ENCODE assay signal across 19 cellular contexts in the genomic region with DNA sequence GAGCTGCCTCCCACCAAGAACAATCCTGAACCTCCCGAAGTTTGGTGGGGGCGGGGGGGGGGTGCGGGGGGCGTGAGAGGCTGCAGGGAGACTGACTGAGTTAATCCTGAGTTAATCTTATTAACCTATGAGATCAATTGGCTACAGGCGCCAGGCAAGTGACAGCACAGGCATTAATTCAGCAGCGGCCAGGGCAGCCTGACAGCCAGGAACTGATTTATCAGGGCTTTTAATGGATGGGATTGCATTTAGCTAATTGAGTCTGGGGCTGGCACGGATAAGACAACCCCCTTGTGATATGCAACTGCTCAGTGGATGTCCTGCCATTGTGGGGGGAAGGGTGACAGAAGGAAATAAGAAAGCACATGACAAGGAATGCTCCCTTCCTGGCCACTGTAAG.
"Had no signal": no experiment of that assay in that cellular context is flagged by ENCODE, and none has a peak within 500 bp of the region (broad histone marks: within the 10 kb centered on the region; RNA-seq: fewer than 3 reads in every experiment).

No MANE protein-coding gene starts in this region.

- H3K9me3 ChIP-seq: colonic mucosa, lower lobe of right lung, transverse colon, vagina had no signal

- DNase-seq: activated CD4-positive, alpha-beta T cell treated with anti-CD3 and anti-CD28 coated beads for 48 hours; activated CD8-positive, alpha-beta T cell treated with anti-CD3 and anti-CD28 coated beads for 36 hours; activated effector memory CD4-positive, alpha-beta T cell treated with Interleukin-2 at 50 U/mL for 16 hours; activated naive CD4-positive, alpha-beta T cell treated with anti-CD3 and anti-CD28 coated beads, Interleukin-2, amount 50 U/mL, for 16 hours; activated T-cell treated with anti-CD3 and anti-CD28 coated beads, Interleukin-2, amount 50 U/mL, for 4 hours; colonic mucosa; foreskin fibroblast; immature natural killer cell; lower lobe of right lung; naive B cell; posterior cingulate gyrus; right cardiac atrium; stimulated activated naive CD8-positive, alpha-beta T cell treated with anti-CD3 and anti-CD28 coated beads, Interleukin-15, Interleukin-2, amounts not matched to agents 100 U/mL and 50 U/mL, for 24 hours; T-helper 2 cell; transverse colon had no signal

- H3K27ac ChIP-seq: colonic mucosa, lower lobe of right lung, skin epidermis, transverse colon, vagina had no signal

- H3K27ac Mint-ChIP-seq: activated CD8-positive, alpha-beta T cell treated with anti-CD3 and anti-CD28 coated beads for 36 hours; WTC11 had no signal

- H3K4me1 Mint-ChIP-seq: naive B cell had no signal

- H3K36me3 Mint-ChIP-seq: naive B cell, WTC11 had no signal

- H3K4me3 ChIP-seq: colonic mucosa, lower lobe of right lung, skin epidermis, transverse colon, vagina had no signal

- H3K9me3 Mint-ChIP-seq: activated CD8-positive, alpha-beta T cell treated with anti-CD3 and anti-CD28 coated beads for 36 hours; activated T-cell treated with anti-CD3 and anti-CD28 coated beads, Interleukin-2, amount 50 U/mL, for 4 hours; immature natural killer cell; WTC11 had no signal

- H3K27me3 ChIP-seq: colonic mucosa, transverse colon, vagina had no signal

- H3K36me3 ChIP-seq: colonic mucosa, lower lobe of right lung, transverse colon, vagina had no signal

- H3K4me3 Mint-ChIP-seq: activated CD8-positive, alpha-beta T cell treated with anti-CD3 and anti-CD28 coated beads for 36 hours; activated T-cell treated with anti-CD3 and anti-CD28 coated beads, Interleukin-2, amount 50 U/mL, for 4 hours; immature natural killer cell; naive B cell; WTC11 had no signal

- H3K4me1 ChIP-seq: colonic mucosa, lower lobe of right lung, vagina had no signal

- FAIRE-seq: astrocyte had no signal
